In the genomic region with DNA sequence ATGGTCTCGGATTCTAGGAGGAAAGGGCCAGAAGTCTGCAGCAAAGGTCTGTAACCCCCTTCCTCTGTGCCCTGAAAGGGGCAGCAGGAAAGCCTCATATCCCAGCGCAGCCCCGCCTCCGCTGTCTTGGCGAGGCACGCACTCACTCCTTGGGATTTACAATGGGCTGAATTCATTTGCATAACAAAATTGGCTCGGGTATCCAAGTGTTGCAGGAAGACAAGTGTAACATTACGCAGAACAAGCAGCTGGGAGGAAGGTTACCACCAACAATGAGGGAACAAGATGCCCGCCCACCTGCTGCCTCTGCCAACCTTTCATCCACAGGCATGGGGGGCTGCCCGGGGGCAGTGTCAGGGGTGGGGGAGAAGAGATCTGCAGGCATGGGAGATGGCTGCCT, we compare ENCODE assay signal across 23 cellular contexts.
A peak's percentile ranks its signal among the peaks of the same experiment; 100 is the strongest.
DNase-seq lines count a peak whose midpoint lies in the region; ATAC-seq and TF ChIP-seq lines count a peak whose summit lies in the region.
"Had no signal": no experiment of that assay in that cellular context is flagged by ENCODE, and none has a peak within 500 bp of the region (broad histone marks: within the 10 kb centered on the region; RNA-seq: fewer than 3 reads in every experiment).

No MANE protein-coding gene starts in this region.

- no peak overlapping the region for H3K27ac Mint-ChIP-seq in nephron progenitor cell
- H3K27ac Mint-ChIP-seq: activated CD8-positive, alpha-beta memory T cell treated with anti-CD3 and anti-CD28 coated beads, Interleukin-2, amount 10 ng/mL, durations not matched to agents 7 days and 5 days; activated naive CD8-positive, alpha-beta T cell treated with anti-CD3 and anti-CD28 coated beads, Interleukin-2, amount 10 ng/mL, durations not matched to agents 7 days and 5 days; mesothelial cell of epicardium; natural killer cell; stimulated activated memory B cell treated with anti-CD40 and anti-IgM and Interleukin-4, amounts not matched to agents 10 μg/mL and 1 μg/mL and 100 μg/mL, for 72 hours had no signal

- peaks cover 97% of the 10 kb centered on the region for H3K27me3 Mint-ChIP-seq in nephron progenitor cell (ENCODE audit: low read depth, poor library complexity)

- TF ChIP-seq CTCF in VCaP (conservative IDR thresholded peaks at IDR 0.05) (no peak), nephron progenitor cell (IDR thresholded peaks at IDR 0.05) (no peak)

- peaks cover 44% of the 10 kb centered on the region for H3K4me1 Mint-ChIP-seq in nephron progenitor cell
- H3K4me1 Mint-ChIP-seq: stimulated activated memory B cell treated with anti-CD40 and anti-IgM and Interleukin-4, amounts not matched to agents 10 μg/mL and 1 μg/mL and 100 μg/mL, for 72 hours had no signal

- DNase-seq in NCI-H2107 treated with DMSO at 0.1 percent for 48 hours (lab: John Stamatoyannopoulos, UW; ENCODE audit: unreplicated experiment): peak; percentile 61
- DNase-seq in NCI-H2107 (lab: John Stamatoyannopoulos, UW): no peak
- peak; percentile 86 for DNase-seq in NCI-H1436 (lab: John Stamatoyannopoulos, UW)
- no peak for DNase-seq in nephron progenitor cell
- no peak for DNase-seq in inferior parietal cortex (ENCODE audit: extremely low spot score)
- DNase-seq in HuH-7.5 (ENCODE audit: low spot score): no peak
- DNase-seq: activated CD4-positive, alpha-beta T cell treated with anti-CD3 and anti-CD28 coated beads, Interleukin-2, amount 10 ng/mL, durations not matched to agents 24 days and 14 days; activated CD8-positive, alpha-beta memory T cell treated with anti-CD3 and anti-CD28 coated beads, Interleukin-2, amount 10 ng/mL, durations not matched to agents 7 days and 5 days; activated naive CD8-positive, alpha-beta T cell treated with anti-CD3 and anti-CD28 coated beads, Interleukin-2, amount 10 ng/mL, durations not matched to agents 7 days and 5 days; cerebellar nuclear complex; effector CD8-positive, alpha-beta T cell; gastrocnemius medialis; natural killer cell; NCI-H1048; Right ventricle myocardium superior had no signal

- H3K27ac ChIP-seq in VCaP: peak overlapping the region; percentile 92
- H3K27ac ChIP-seq: BLaER1 treated with 17β-estradiol and CSF1 and Interleukin-3, amounts not matched to agents 10 nM and 100 nM; gastrocnemius medialis; KMS-11; thoracic aorta had no signal

- peak overlapping the region; percentile 54 for H3K4me3 Mint-ChIP-seq in nephron progenitor cell
- H3K4me3 Mint-ChIP-seq: activated CD4-positive, alpha-beta T cell treated with anti-CD3 and anti-CD28 coated beads, Interleukin-2, amount 10 ng/mL, durations not matched to agents 24 days and 14 days; activated CD8-positive, alpha-beta memory T cell treated with anti-CD3 and anti-CD28 coated beads, Interleukin-2, amount 10 ng/mL, durations not matched to agents 7 days and 5 days; activated naive CD8-positive, alpha-beta T cell treated with anti-CD3 and anti-CD28 coated beads, Interleukin-2, amount 10 ng/mL, durations not matched to agents 7 days and 5 days; mesothelial cell of epicardium; natural killer cell; stimulated activated memory B cell treated with anti-CD40 and anti-IgM and Interleukin-4, amounts not matched to agents 10 μg/mL and 1 μg/mL and 100 μg/mL, for 72 hours had no signal

- no peak for ATAC-seq in activated CD4-positive, CD25-positive, alpha-beta regulatory T cell treated with anti-CD3 and anti-CD28 coated beads, Interleukin-2, amount 50 U/mL, for 24 hours
- ATAC-seq: activated CD8-positive, alpha-beta memory T cell treated with anti-CD3 and anti-CD28 coated beads, Interleukin-2, amount 10 ng/mL, durations not matched to agents 7 days and 5 days; gastrocnemius medialis; left lobe of liver; natural killer cell; stimulated activated memory B cell treated with anti-CD40 and anti-IgM and Interleukin-4, amounts not matched to agents 10 μg/mL and 1 μg/mL and 100 μg/mL, for 72 hours had no signal

- no peaks in the 10 kb centered on the region for H3K36me3 Mint-ChIP-seq in nephron progenitor cell (ENCODE audit: low read depth)
- H3K36me3 Mint-ChIP-seq: activated CD8-positive, alpha-beta memory T cell treated with anti-CD3 and anti-CD28 coated beads, Interleukin-2, amount 10 ng/mL, durations not matched to agents 7 days and 5 days; activated naive CD8-positive, alpha-beta T cell treated with anti-CD3 and anti-CD28 coated beads, Interleukin-2, amount 10 ng/mL, durations not matched to agents 7 days and 5 days; mesothelial cell of epicardium; natural killer cell; stimulated activated memory B cell treated with anti-CD40 and anti-IgM and Interleukin-4, amounts not matched to agents 10 μg/mL and 1 μg/mL and 100 μg/mL, for 72 hours had no signal

- H3K9me3 Mint-ChIP-seq in nephron progenitor cell: no peaks in the 10 kb centered on the region
- H3K9me3 Mint-ChIP-seq: activated naive CD8-positive, alpha-beta T cell treated with anti-CD3 and anti-CD28 coated beads, Interleukin-2, amount 10 ng/mL, durations not matched to agents 7 days and 5 days; mesothelial cell of epicardium; natural killer cell; stimulated activated memory B cell treated with anti-CD40 and anti-IgM and Interleukin-4, amounts not matched to agents 10 μg/mL and 1 μg/mL and 100 μg/mL, for 72 hours had no signal

Comparison
In these comparisons a context has a peak if more than half of its experiments do, and no peak if none do; other contexts are left out.
1. DNase-seq: peak in NCI-H2107 treated with DMSO at 0.1 percent for 48 hours (single experiment) and NCI-H1436 (single experiment); none in NCI-H2107 (single experiment), nephron progenitor cell (single experiment), inferior parietal cortex (single experiment) and HuH-7.5 (single experiment).